Comparison of ENCODE assay signal across 24 cellular contexts in the genomic region with DNA sequence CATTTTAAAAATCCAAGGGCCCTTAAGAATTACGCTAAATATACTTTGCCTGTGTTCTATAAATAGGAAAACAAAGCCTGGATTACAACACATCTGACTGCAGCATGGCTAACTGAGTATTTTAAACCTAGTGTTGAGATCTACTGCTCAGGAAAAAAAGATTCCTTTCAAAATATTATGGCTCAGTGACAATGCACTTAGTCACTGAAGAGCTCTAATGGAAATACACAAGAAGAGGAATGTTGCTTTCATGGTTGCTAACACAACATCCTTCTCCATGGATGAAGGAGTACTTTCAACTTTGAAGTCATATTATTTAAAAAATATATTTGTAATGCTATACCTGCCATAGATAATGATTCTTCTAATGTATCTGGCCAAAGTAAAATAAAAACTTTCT.
"Had no signal": no experiment of that assay in that cellular context is flagged by ENCODE, and none has a peak within 500 bp of the region (broad histone marks: within the 10 kb centered on the region; RNA-seq: fewer than 3 reads in every experiment).

No MANE protein-coding gene starts in this region.

- DNase-seq: activated CD4-positive, alpha-beta T cell treated with anti-CD3 and anti-CD28 coated beads for 1 hour; activated CD4-positive, alpha-beta T cell treated with anti-CD3 and anti-CD28 coated beads, Interleukin-2, amount 10 ng/mL, durations not matched to agents 7 days and 5 days; activated CD8-positive, alpha-beta T cell treated with anti-CD3 and anti-CD28 coated beads for 36 hours; activated naive CD8-positive, alpha-beta T cell treated with anti-CD3 and anti-CD28 coated beads, Interleukin-2, amount 50 U/mL, for 24 hours; activated T-cell treated with anti-CD3 and anti-CD28 coated beads, Interleukin-2, amount 50 U/mL, for 4 hours; amygdala; dermis blood vessel endothelial cell; effector CD8-positive, alpha-beta T cell; heart left ventricle; hypothalamus; kidney glomerular epithelial cell; left lung; mucosa of descending colon; posterior cingulate gyrus; right lobe of liver; stimulated activated CD4-positive, alpha-beta T cell treated with anti-CD3 and anti-CD28 coated beads, Interleukin-4, amount 100 ng/mL, for 1 hour; T-helper 17 cell; T1000; trophoblast cell had no signal

- H3K36me3 ChIP-seq: heart left ventricle, left lung, right lobe of liver, thoracic aorta had no signal

- H3K9me3 ChIP-seq: mucosa of descending colon, right lobe of liver had no signal

- H3K27me3 ChIP-seq: heart left ventricle, left lung, right lobe of liver had no signal

- H3K4me1 ChIP-seq: heart left ventricle, left lung, right lobe of liver had no signal

- H3K27ac ChIP-seq: epithelial cell of prostate, heart left ventricle, left lung, right lobe of liver, thoracic aorta had no signal

- ATAC-seq: activated CD8-positive, alpha-beta T cell treated with anti-CD3 and anti-CD28 coated beads for 36 hours; activated naive CD8-positive, alpha-beta T cell treated with anti-CD3 and anti-CD28 coated beads, Interleukin-2, amount 50 U/mL, for 24 hours; activated T-cell treated with anti-CD3 and anti-CD28 coated beads, Interleukin-2, amount 50 U/mL, for 4 hours; heart left ventricle; left lung; mucosa of descending colon; natural killer cell treated with Interleukin-12 subunit alpha and Interleukin-12 subunit beta and Interleukin-15 and Interleukin-18, amount 100 ng/mL, for 72 hours; right lobe of liver; T-helper 17 cell; WTC11 had no signal

- H3K4me3 ChIP-seq: heart left ventricle, left lung, lung, mucosa of descending colon, right lobe of liver, thoracic aorta had no signal
